Comparison of ENCODE assay signal across 15 cellular contexts in genomic region chr4:10299601-10300000, GRCh38.
"Had no signal": no experiment of that assay in that cellular context is flagged by ENCODE, and none has a peak within 500 bp of the region (broad histone marks: within the 10 kb centered on the region; RNA-seq: fewer than 3 reads in every experiment).

No MANE protein-coding gene starts in this region.

- H3K9me3 ChIP-seq: adrenal gland, esophagus squamous epithelium, heart left ventricle, ovary, testis had no signal

- H3K27me3 ChIP-seq: brain microvascular endothelial cell, heart left ventricle, ovary, testis had no signal

- FAIRE-seq: frontal cortex, kidney had no signal

- H3K4me1 ChIP-seq: adrenal gland, testis had no signal

- H3K27ac ChIP-seq: adrenal gland, brain microvascular endothelial cell, esophagus squamous epithelium, heart left ventricle, ovary, testis had no signal

- H3K4me3 ChIP-seq: adrenal gland, esophagus squamous epithelium, heart left ventricle, ovary, testis had no signal

- DNase-seq: activated CD4-positive, alpha-beta T cell treated with anti-CD3 and anti-CD28 coated beads, Interleukin-2, amount 50 U/mL, for 1 hour; activated CD4-positive, CD25-positive, alpha-beta regulatory T cell; activated naive CD4-positive, alpha-beta T cell treated with anti-CD3 and anti-CD28 coated beads, Interleukin-2, amount 10 ng/mL, durations not matched to agents 7 days and 5 days; activated T-cell treated with anti-CD3 and anti-CD28 coated beads for 4 hours; adrenal gland; brain microvascular endothelial cell; esophagus squamous epithelium; heart left ventricle; kidney; ovary; stimulated activated CD4-positive, alpha-beta T cell treated with anti-CD3 and anti-CD28 coated beads, Interleukin-4, amount 100 ng/mL, for 24 hours; stimulated activated naive CD8-positive, alpha-beta T cell treated with anti-CD3 and anti-CD28 coated beads, Interleukin-15, amount 100 ng/mL, for 72 hours; T-helper 1 cell; testis had no signal

- ATAC-seq: heart left ventricle; stimulated activated naive CD8-positive, alpha-beta T cell treated with anti-CD3 and anti-CD28 coated beads, Interleukin-15, amount 100 ng/mL, for 72 hours had no signal

- H3K36me3 ChIP-seq: adrenal gland, brain microvascular endothelial cell, esophagus squamous epithelium, heart left ventricle, ovary had no signal
